ENCODE assay signal across 1 cellular context in the genomic region with DNA sequence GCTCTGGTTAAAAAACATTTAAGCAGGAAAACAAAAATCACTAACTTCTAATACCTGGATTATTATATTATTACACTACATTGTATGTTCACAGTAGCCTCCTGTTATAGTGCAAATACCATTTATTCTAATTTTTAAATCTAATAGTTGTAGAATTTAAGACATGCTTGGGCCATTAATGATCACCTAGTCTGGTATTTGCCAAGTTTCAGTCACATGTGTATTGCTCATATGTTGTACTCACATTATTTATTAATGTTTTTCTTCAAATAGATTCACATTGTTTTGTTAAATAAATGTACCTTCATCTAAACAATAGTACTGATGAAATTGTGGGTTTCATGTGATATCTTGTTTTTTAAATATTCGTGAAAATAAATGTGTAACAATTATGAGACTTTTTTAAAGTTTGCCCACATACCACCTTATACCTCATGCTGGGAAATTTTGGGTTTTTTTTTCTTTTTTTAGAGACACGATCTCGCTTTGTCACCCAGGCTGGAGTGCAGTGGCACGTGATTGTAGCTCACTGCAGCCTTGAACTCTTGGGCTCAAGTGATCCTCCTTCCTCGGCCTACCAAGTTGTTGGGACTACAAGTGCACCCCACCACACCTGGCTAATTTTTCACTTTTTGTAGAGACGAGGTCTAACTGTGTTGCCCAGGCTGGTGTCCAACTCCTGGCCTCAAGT.
A peak's percentile ranks its signal among the peaks of the same experiment; 100 is the strongest.
TF ChIP-seq lines count a peak whose summit lies in the region.

No MANE protein-coding gene starts in this region.

TF ChIP-seq in HepG2, 621 proteins besides CTCF, POLR2A, EP300 and RAD21:
- TF ChIP-seq RBFOX2 (IDR thresholded peaks at IDR 0.05; ENCODE audit: low read depth, low read length) (0 out of 2 replicates have a peak, but pooled peaks have one; percentile 23), PAF1 (CRISPR knock-in tag; IDR thresholded peaks at IDR 0.05) (no peak)
